Comparison of ENCODE assay signal across 19 cellular contexts in genomic region chr6:165404703-165405102, GRCh38.
"Had no signal": no experiment of that assay in that cellular context is flagged by ENCODE, and none has a peak within 500 bp of the region (broad histone marks: within the 10 kb centered on the region; RNA-seq: fewer than 3 reads in every experiment).

No MANE protein-coding gene starts in this region.

- H3K4me3 ChIP-seq: body of pancreas, esophagus muscularis mucosa, left lung, mucosa of descending colon, prostate gland, testis had no signal

- H3K9me3 ChIP-seq: body of pancreas, esophagus muscularis mucosa, prostate gland, testis had no signal

- H3K27me3 ChIP-seq: body of pancreas, esophagus muscularis mucosa, foreskin keratinocyte, left lung, testis had no signal

- H3K4me1 ChIP-seq: body of pancreas, esophagus muscularis mucosa, foreskin keratinocyte, left lung, prostate gland, testis had no signal

- H3K36me3 ChIP-seq: esophagus muscularis mucosa, left lung, prostate gland had no signal

- DNase-seq: activated CD4-positive, alpha-beta T cell treated with anti-CD3 and anti-CD28 coated beads for 36 hours; activated CD4-positive, alpha-beta T cell treated with anti-CD3 and anti-CD28 coated beads, Interleukin-2, amount 50 U/mL, for 48 hours; activated gamma-delta T cell treated with Interleukin-2 at 50 U/mL for 16 hours; amniotic stem cell; body of pancreas; cortex of kidney; foreskin keratinocyte; head of caudate nucleus; left lung; mammary epithelial cell; mucosa of descending colon; naive thymus-derived CD4-positive, alpha-beta T cell; right cardiac atrium; small intestine; stimulated activated CD4-positive, alpha-beta T cell treated with anti-CD3 and anti-CD28 coated beads, Interleukin-4, amount 100 ng/mL, for 4 hours; SW 1271; testis had no signal

- H3K27ac ChIP-seq: body of pancreas, esophagus muscularis mucosa, foreskin keratinocyte, left lung, prostate gland, testis had no signal
